ENCODE assay signal across 11 cellular contexts in the genomic region with DNA sequence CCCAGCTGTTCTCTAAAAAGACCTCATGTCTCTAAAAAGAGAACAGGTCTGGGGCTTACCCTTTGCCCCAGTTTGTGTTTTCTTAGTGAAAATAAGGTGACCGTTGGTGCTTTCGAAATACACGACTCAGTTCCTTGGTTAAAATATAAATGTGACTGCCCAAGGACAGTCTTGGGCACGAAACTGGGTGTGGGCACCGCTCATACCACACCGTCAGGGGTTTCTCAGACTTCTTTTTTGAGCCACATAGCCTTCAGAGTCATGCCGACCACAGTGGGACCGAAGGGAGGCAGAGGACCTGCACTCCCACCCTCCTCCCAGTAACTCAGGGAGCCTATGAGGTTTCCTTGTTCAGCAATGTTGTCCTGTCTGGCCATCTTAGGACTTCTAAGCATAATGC. TPM values are rescaled to one million over a fixed set of nuclear protein-coding genes. Genes with fewer than 3 reads are reported as not detected.
DNase-seq lines count a peak whose midpoint lies in the region; ATAC-seq and TF ChIP-seq lines count a peak whose summit lies in the region.
"Had no signal": no experiment of that assay in that cellular context is flagged by ENCODE, and none has a peak within 500 bp of the region (broad histone marks: within the 10 kb centered on the region; RNA-seq: fewer than 3 reads in every experiment).

No MANE protein-coding gene starts in this region.

- peak overlapping the region; percentile 77 for H3K4me3 ChIP-seq in WI38 (ENCODE audit: low read depth, low read length)
- peak overlapping the region in 3 of 8 donors; percentile 7 to 90 (median 89) for H3K4me3 ChIP-seq in spleen
- H3K4me3 ChIP-seq: prostate gland had no signal

- DNase-seq in HFFc6 (no peak), left lobe of liver (ENCODE audit: low spot score) (no peak), spleen (no peak), NCI-H446 treated with DMSO at 0.1 percent for 48 hours (lab: John Stamatoyannopoulos, UW) (no peak), RPMI8226 (no peak), NCI-H1092 (lab: John Stamatoyannopoulos, UW) (no peak), GM20000 (ENCODE audit: low spot score) (no peak)
- DNase-seq: activated CD8-positive, alpha-beta T cell treated with anti-CD3 and anti-CD28 coated beads for 36 hours; NCI-H1105 had no signal

- H3K4me1 ChIP-seq in spleen, result peaks cover 45 to 100% (median 95%) of the 10 kb centered on the region in 6 donors

- peak overlapping the region; percentile 29 for H3K4me3 Mint-ChIP-seq in HFFc6
- H3K4me3 Mint-ChIP-seq: activated CD8-positive, alpha-beta T cell treated with anti-CD3 and anti-CD28 coated beads for 36 hours had no signal

- peaks cover 47% of the 10 kb centered on the region for H3K36me3 Mint-ChIP-seq in HFFc6 (ENCODE audit: low read depth)

- WGBS in spleen, 5 donors, result 44 to 73% (median 63%) methylated on average over 8 of the region's 8 CpGs

- no peak for TF ChIP-seq POLR2A in spleen (IDR thresholded peaks at IDR 0.05)

- intact Hi-C loops in spleen (cut with DNase I; ENCODE audit: low total_unique reads), result loop anchor here (10.0 kb wide), 1 partner anchor 121 kb away; no protein-coding TSS in a partner anchor

- H3K27me3 ChIP-seq in spleen (replicated peaks in 1 of 7), result no peaks in the 10 kb centered on the region

- H3K9me3 Mint-ChIP-seq in HFFc6, result peaks cover 9% of the 10 kb centered on the region
- H3K9me3 Mint-ChIP-seq: activated CD8-positive, alpha-beta T cell treated with anti-CD3 and anti-CD28 coated beads for 36 hours had no signal

- H3K27ac ChIP-seq in spleen, result peak overlapping the region in 7 of 8 donors; percentile 2 to 99 (median 69)
- H3K27ac ChIP-seq: prostate gland had no signal

- ATAC-seq in left lobe of liver, result peak; percentile 4
- ATAC-seq: activated CD8-positive, alpha-beta T cell treated with anti-CD3 and anti-CD28 coated beads for 36 hours had no signal

- H3K9me3 ChIP-seq in spleen, result no peaks in the 10 kb centered on the region
- H3K9me3 ChIP-seq: prostate gland had no signal

- H3K4me1 Mint-ChIP-seq in HFFc6 (ENCODE audit: low read depth), result peaks cover 55% of the 10 kb centered on the region

- H3K27ac Mint-ChIP-seq in HFFc6, result 0 out of 2 replicates have a peak overlapping the region, but pooled peaks have one; percentile 10
- H3K27ac Mint-ChIP-seq: activated CD8-positive, alpha-beta T cell treated with anti-CD3 and anti-CD28 coated beads for 36 hours had no signal

- TF ChIP-seq CTCF in HFFc6 (IDR thresholded peaks at IDR 0.05), result no peak
- TF ChIP-seq CTCF in WI38 (IDR thresholded peaks at IDR 0.05; ENCODE audit: low read depth, low read length), result no peak
- TF ChIP-seq CTCF in spleen (IDR thresholded peaks at IDR 0.05 in 8 of 11, conservative IDR thresholded peaks at IDR 0.05 in 3 of 11), result no peak
- TF ChIP-seq CTCF in GM20000 (IDR thresholded peaks at IDR 0.05; ENCODE audit: extremely low read depth, missing control alignments), result no peak

- H3K36me3 ChIP-seq in spleen, result peaks cover 0 to 19% (median 0%) of the 10 kb centered on the region in 6 donors
- H3K36me3 ChIP-seq: prostate gland had no signal

- no peaks in the 10 kb centered on the region for H3K27me3 Mint-ChIP-seq in HFFc6 (ENCODE audit: insufficient read depth)
- H3K27me3 Mint-ChIP-seq: activated CD8-positive, alpha-beta T cell treated with anti-CD3 and anti-CD28 coated beads for 36 hours had no signal

RNA-seq across cellular contexts. Expression of gene SNX18, which starts 6.5 kb away (rescaled TPM):
- 10 to 100 TPM; 32.8 to 47.3 (median 39.7) TPM for total RNA-seq in HFFc6 (2021; fragmentation: NEBNext Ultra II Directional; extraction: Animal tissue kit (Norgen Biotek cat#: 25700))
- total RNA-seq in left lobe of liver (22.3 TPM), spleen (10 to 100 TPM; 59.2 to 82.5 (median 71.9) TPM)
- 10 to 100 TPM in 1 of 3 donors, 1 to 10 TPM in 2; 4.8 to 13.0 (median 8.2) TPM for polyA plus RNA-seq in spleen
